In the genomic region with DNA sequence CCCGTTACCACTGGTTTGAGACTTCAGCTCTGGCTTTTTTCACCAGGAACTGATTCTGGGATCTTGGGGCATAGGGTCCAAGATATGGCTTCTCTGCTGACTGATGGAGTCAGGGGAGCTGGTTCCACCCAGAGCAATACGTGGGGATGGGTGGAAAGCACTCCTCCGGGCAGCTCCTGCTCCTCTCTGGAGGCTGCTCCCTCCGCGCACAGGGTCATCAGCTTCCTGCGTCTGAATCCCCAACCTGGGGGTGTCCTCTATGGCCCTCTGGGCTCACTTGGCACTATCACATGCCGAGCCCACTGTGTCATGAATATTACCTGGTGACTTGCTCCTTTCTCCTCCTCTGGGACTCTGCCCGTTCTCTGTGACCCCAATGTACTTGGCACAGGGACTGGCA, we compare ENCODE assay signal across 24 cellular contexts.
DNase-seq lines count a peak whose midpoint lies in the region; ATAC-seq, FAIRE-seq and TF ChIP-seq lines count a peak whose summit lies in the region.
"Had no signal": no experiment of that assay in that cellular context is flagged by ENCODE, and none has a peak within 500 bp of the region (broad histone marks: within the 10 kb centered on the region; RNA-seq: fewer than 3 reads in every experiment).

No MANE protein-coding gene starts in this region.

- peak overlapping the region; percentile 63 for H3K4me2 ChIP-seq in Karpas-422 (ENCODE audit: low read depth, low read length, poor library complexity, severe bottlenecking)

- H4K20me1 ChIP-seq in Karpas-422 (ENCODE audit: insufficient read depth, low read depth, low read length), result no peaks in the 10 kb centered on the region; the same call in 1 of the 2 replicates

- H3K27ac ChIP-seq in cardiac muscle cell, result peak overlapping the region; percentile 80
- peak overlapping the region; percentile 86 for H3K27ac ChIP-seq in left ventricle myocardium inferior (replicated peaks)
- peak overlapping the region; percentile 67; the same call in 1 of the 2 replicates for H3K27ac ChIP-seq in Karpas-422 (ENCODE audit: low read length)
- H3K27ac ChIP-seq in gastrocnemius medialis, result peak overlapping the region in 3 of 4 donors; percentile 53 to 67 (median 61)
- H3K27ac ChIP-seq: 22Rv1, C4-2B, GM23248 had no signal

- H2AFZ ChIP-seq in Karpas-422 (ENCODE audit: low read length), result no peak overlapping the region
- H2AFZ ChIP-seq: GM23248 had no signal

- in situ Hi-C loops in gastrocnemius medialis (cut with MboI; ENCODE audit: low sequenced_read_pairs in 4 of 4), result no loop called here
- in situ Hi-C loops in ACHN (cut with HindIII; ENCODE audit: low pct_ligation_motif_present, low pct_unique_long_range_greater_than_20kb, low sequenced_read_pairs), result no loop called here

- no peak for DNase-seq in cardiac muscle cell (ENCODE audit: low read depth in 1 of 2, low spot score in 1 of 2)
- DNase-seq in cardiac septum (ENCODE audit: low spot score), result no peak
- no peak for DNase-seq in left ventricle myocardium inferior
- no peak for DNase-seq in left ventricle myocardium superior
- no peak for DNase-seq in Karpas-422
- no peak for DNase-seq in gastrocnemius medialis
- no peak for DNase-seq in ACHN
- no peak for DNase-seq in GM19239 (ENCODE audit: insufficient read length, low spot score)
- DNase-seq: AML-193; BE2C; Caco-2; CD4-positive, CD25-positive, alpha-beta regulatory T cell; CD8-positive, alpha-beta T cell; DMS153; DND-41; GM23248; H7 had no signal

- H3K27me3 ChIP-seq in cardiac muscle cell, result no peaks in the 10 kb centered on the region
- H3K27me3 ChIP-seq in left ventricle myocardium inferior (ENCODE audit: low read depth), result no peaks in the 10 kb centered on the region
- H3K27me3 ChIP-seq in Karpas-422 (ENCODE audit: low read length), result peaks cover 5% of the 10 kb centered on the region; the same call in 1 of the 2 replicates
- no peaks in the 10 kb centered on the region for H3K27me3 ChIP-seq in gastrocnemius medialis
- H3K27me3 ChIP-seq: BE2C had no signal

- H3K36me3 ChIP-seq in cardiac muscle cell (no peaks in the 10 kb centered on the region), left ventricle myocardium inferior (no peaks in the 10 kb centered on the region), Karpas-422 (ENCODE audit: insufficient read depth, low read length) (no peaks in the 10 kb centered on the region), gastrocnemius medialis (no peaks in the 10 kb centered on the region)
- H3K36me3 ChIP-seq: BE2C had no signal

- H3K4me1 ChIP-seq in cardiac muscle cell (ENCODE audit: low read depth) (peaks cover 45% of the 10 kb centered on the region), left ventricle myocardium inferior (peaks cover 67% of the 10 kb centered on the region), Karpas-422 (ENCODE audit: low read length) (peaks cover 68% of the 10 kb centered on the region), gastrocnemius medialis (peaks cover 22 to 31% of the 10 kb centered on the region in 2 donors)
- H3K4me1 ChIP-seq: BE2C, Caco-2 had no signal

- no peaks in the 10 kb centered on the region for H3K9me2 ChIP-seq in Karpas-422 (replicated peaks; ENCODE audit: insufficient read depth, low read length)

- TF ChIP-seq CTCF in cardiac muscle cell (IDR thresholded peaks at IDR 0.05; ENCODE audit: low read depth, low read length) (no peak), left ventricle myocardium inferior (IDR thresholded peaks at IDR 0.05; ENCODE audit: borderline replicate concordance) (no peak), gastrocnemius medialis (IDR thresholded peaks at IDR 0.05 in 4 of 5, conservative IDR thresholded peaks at IDR 0.05 in 1 of 5) (no peak)

- no peak for FAIRE-seq in GM19239 (lab: Jason Lieb, UNC)
- FAIRE-seq: A204.1, G401.6, GM12892, H1 had no signal

- intact Hi-C loops in cardiac septum (cut with DNase I), result loop anchor here (1.0 to 10.0 kb wide), 3 partner anchors 74 to 279 kb away; no protein-coding TSS in a partner anchor
- intact Hi-C loops in left ventricle myocardium inferior (cut with micrococcal nuclease), result no loop called here
- intact Hi-C loops in left ventricle myocardium superior (cut with micrococcal nuclease), result no loop called here
- intact Hi-C loops in gastrocnemius medialis (cut with DNase I; ENCODE audit: low total_unique reads), result no loop called here

- H3K4me3 ChIP-seq in cardiac muscle cell (no peak overlapping the region), left ventricle myocardium inferior (no peak overlapping the region), Karpas-422 (ENCODE audit: low read length) (no peak overlapping the region), gastrocnemius medialis (no peak overlapping the region)
- H3K4me3 ChIP-seq: GM23248 had no signal

- ATAC-seq in left ventricle myocardium superior, result no peak
- no peak for ATAC-seq in gastrocnemius medialis
- ATAC-seq: CD8-positive, alpha-beta T cell; HCT116 had no signal

- H3K9me3 ChIP-seq in cardiac muscle cell (ENCODE audit: low read depth) (no peaks in the 10 kb centered on the region), left ventricle myocardium inferior (replicated peaks) (no peaks in the 10 kb centered on the region), Karpas-422 (ENCODE audit: low read length) (no peaks in the 10 kb centered on the region), gastrocnemius medialis (no peaks in the 10 kb centered on the region)
- H3K9me3 ChIP-seq: BE2C, Caco-2 had no signal

- TF ChIP-seq POLR2A in gastrocnemius medialis (IDR thresholded peaks at IDR 0.05), result no peak

- H3K79me2 ChIP-seq in Karpas-422 (ENCODE audit: low read length), result no peaks in the 10 kb centered on the region

- 0 out of 2 replicates have a peak overlapping the region, but pooled peaks have one; percentile 18 for H3K9ac ChIP-seq in Karpas-422 (ENCODE audit: low read length)
- H3K9ac ChIP-seq: GM23248 had no signal
